Comparison of ENCODE assay signal across 12 cellular contexts in genomic region chr4:104728380-104729122, GRCh38.
DNase-seq lines count a peak whose midpoint lies in the region; ATAC-seq, FAIRE-seq and TF ChIP-seq lines count a peak whose summit lies in the region.
"Had no signal": no experiment of that assay in that cellular context is flagged by ENCODE, and none has a peak within 500 bp of the region (broad histone marks: within the 10 kb centered on the region; RNA-seq: fewer than 3 reads in every experiment).

No MANE protein-coding gene starts in this region.

- RAD21 ChIA-PET in HCT116 (lab: Charles Lee; ENCODE audit: low non-redundant PET in 1 of 2, low total read pairs in 2 of 2, uncharacterized antibody in 2 of 2, unreplicated experiment in 2 of 2) = interaction anchor here in 1 of 2 experiments (0.6 kb wide), 1 partner anchor 131 kb away, joined by 6 read pairs; no protein-coding TSS in a partner anchor

- H3K79me2 ChIP-seq in HCT116 (ENCODE audit: insufficient read depth, low read length) = no peaks in the 10 kb centered on the region

- peaks cover 2% of the 10 kb centered on the region for H3K27me3 Mint-ChIP-seq in endodermal cell (ENCODE audit: insufficient read depth)
- H3K27me3 Mint-ChIP-seq: stimulated activated naive CD8-positive, alpha-beta T cell treated with anti-CD3 and anti-CD28 coated beads, Interleukin-15, Interleukin-2, amounts not matched to agents 100 ng/mL and 50 ng/mL, for 24 hours had no signal

- H2AFZ ChIP-seq in HCT116 (ENCODE audit: low read depth, low read length, poor library complexity, severe bottlenecking) = peak overlapping the region; percentile 17

- POLR2A ChIA-PET in HCT116 (lab: Charles Lee) (no interaction called here), HEK293T (lab: Yijun Ruan, JAX) (no interaction called here)

- H3K4me1 Mint-ChIP-seq in endodermal cell = peaks cover 6% of the 10 kb centered on the region

- H3K4me1 ChIP-seq in HCT116 (ENCODE audit: control insufficient read depth in 1 of 2, insufficient read depth in 2 of 2, low read length in 2 of 2) (peaks cover 14 to 21% of the 10 kb centered on the region in 2 experiments; a peak in 3 of 4 replicates), endodermal cell (ENCODE audit: control insufficient read depth, insufficient read depth, low read length) (no peaks in the 10 kb centered on the region)
- H3K4me1 ChIP-seq: BE2C had no signal

- intact Hi-C loops in HCT116 (cut with micrococcal nuclease) (no loop called here), left ventricle myocardium superior (cut with micrococcal nuclease) (no loop called here)

- ATAC-seq in HCT116 (peak; percentile 97), SK-N-SH treated with all-trans-retinoic acid at 6 μM for 48 hours (peak; percentile 65; the same call in 2 of the 3 replicates), left ventricle myocardium superior (no peak), GM19467 (IDR thresholded peaks at IDR 0.05; ENCODE audit: unreplicated experiment) (no peak)

- no peak for TF ChIP-seq POLR2A in HCT116 (IDR thresholded peaks at IDR 0.05; ENCODE audit: borderline replicate concordance, extremely low read depth, insufficient read depth, insufficient read length)

- no TSS peak for BruUV-seq in HCT116 (replicated peaks; lab: Mats Ljungman, UMichigan)

- peak; percentile 32 for TF ChIP-seq RAD21 in HCT116 (IDR thresholded peaks at IDR 0.05; ENCODE audit: low read depth)

- H3K4me3 Mint-ChIP-seq in endodermal cell = no peak overlapping the region
- H3K4me3 Mint-ChIP-seq: activated T-cell treated with anti-CD3 and anti-CD28 coated beads, Interleukin-2, amount 50 U/mL, for 4 hours; stimulated activated naive CD8-positive, alpha-beta T cell treated with anti-CD3 and anti-CD28 coated beads, Interleukin-15, Interleukin-2, amounts not matched to agents 100 ng/mL and 50 ng/mL, for 24 hours had no signal

- H4K20me1 ChIP-seq in HCT116 (ENCODE audit: insufficient read depth) = no peaks in the 10 kb centered on the region

- H3K9me3 ChIP-seq in HCT116 (ENCODE audit: control insufficient read depth in 1 of 2, insufficient read depth in 1 of 2, low read depth in 1 of 2, low read length in 2 of 2) (no peaks in the 10 kb centered on the region), endodermal cell (ENCODE audit: control insufficient read depth, low read length) (no peaks in the 10 kb centered on the region)
- H3K9me3 ChIP-seq: BE2C had no signal

- no peaks in the 10 kb centered on the region for H3K9me3 Mint-ChIP-seq in endodermal cell
- H3K9me3 Mint-ChIP-seq: activated T-cell treated with anti-CD3 and anti-CD28 coated beads, Interleukin-2, amount 50 U/mL, for 4 hours; stimulated activated naive CD8-positive, alpha-beta T cell treated with anti-CD3 and anti-CD28 coated beads, Interleukin-15, Interleukin-2, amounts not matched to agents 100 ng/mL and 50 ng/mL, for 24 hours had no signal

- H3K9ac ChIP-seq in HCT116 (ENCODE audit: low read length) (no peak overlapping the region), endodermal cell (ENCODE audit: extremely low read depth, low read length, poor library complexity, severe bottlenecking) (no peak overlapping the region)

- H3K27me3 ChIP-seq in HCT116 (ENCODE audit: insufficient read depth, low read length) (no peaks in the 10 kb centered on the region), endodermal cell (ENCODE audit: control insufficient read depth, insufficient read depth, low read length, poor library complexity, severe bottlenecking) (no peaks in the 10 kb centered on the region)
- H3K27me3 ChIP-seq: BE2C had no signal

- TF ChIP-seq CTCF in HCT116 (IDR thresholded peaks at IDR 0.05 in 2 of 3, conservative IDR thresholded peaks at IDR 0.05 in 1 of 3; ENCODE audit: borderline replicate concordance in 1 of 3, insufficient read depth in 1 of 3, low read depth in 2 of 3, low read length in 2 of 3) (no peak), endodermal cell (conservative IDR thresholded peaks at IDR 0.05) (no peak)

- H3K27ac ChIP-seq in HCT116 (ENCODE audit: low read depth, low read length) (peak overlapping the region; percentile 47; the same call in 1 of the 2 replicates), endodermal cell (ENCODE audit: low read depth, low read length) (no peak overlapping the region)

- H3K4me3 ChIP-seq in HCT116 (replicated peaks in 1 of 2; ENCODE audit: low read depth in 1 of 2, low read length in 2 of 2) = 0 out of 4 replicates have a peak overlapping the region, but pooled peaks of 1 of the 2 experiments have one; percentile 2
- H3K4me3 ChIP-seq in endodermal cell (ENCODE audit: low read length) = no peak overlapping the region

- H3K9me2 ChIP-seq in HCT116 (ENCODE audit: insufficient read depth) = no peaks in the 10 kb centered on the region; the same call in 1 of the 2 replicates

- H3K36me3 ChIP-seq in HCT116 (ENCODE audit: control insufficient read depth in 1 of 2, insufficient read depth in 2 of 2, low read length in 2 of 2) = no peaks in the 10 kb centered on the region
- no peaks in the 10 kb centered on the region for H3K36me3 ChIP-seq in endodermal cell (ENCODE audit: control insufficient read depth, insufficient read depth, low read length)
- H3K36me3 ChIP-seq: BE2C had no signal

- DNase-seq in AG08396 (ENCODE audit: low spot score) (peak; percentile 35), HCT116 (ENCODE audit: low read depth, low spot score) (peak; percentile 83), HEK293T (ENCODE audit: extremely low spot score) (no peak), endodermal cell (no peak), left ventricle myocardium superior (no peak)
- DNase-seq: activated T-cell treated with anti-CD3 and anti-CD28 coated beads, Interleukin-2, amount 50 U/mL, for 4 hours; BE2C; effector CD4-positive, alpha-beta T cell had no signal

- no peak overlapping the region for H3K27ac Mint-ChIP-seq in endodermal cell
- H3K27ac Mint-ChIP-seq: stimulated activated naive CD8-positive, alpha-beta T cell treated with anti-CD3 and anti-CD28 coated beads, Interleukin-15, Interleukin-2, amounts not matched to agents 100 ng/mL and 50 ng/mL, for 24 hours had no signal

- peak; percentile 94 for FAIRE-seq in islet of Langerhans (lab: Jason Lieb, UNC)

- CTCF ChIA-PET in HCT116 (lab: Charles Lee) = no interaction called here
- CTCF ChIA-PET in HEK293T (lab: Yijun Ruan, JAX) = interaction anchor here (0.6 kb wide), 1 partner anchor 171 kb away, joined by 3 read pairs; no protein-coding TSS in a partner anchor

- H3K36me3 Mint-ChIP-seq in endodermal cell (ENCODE audit: low read depth) = no peaks in the 10 kb centered on the region

- peak overlapping the region; percentile 60 for H3K4me2 ChIP-seq in HCT116 (ENCODE audit: low read length)

- 88 to 100% methylated on average over 1 to 3 of the region's 3 CpGs for WGBS in endodermal cell (ENCODE audit: insufficient coverage in 1 of 2, insufficient read length in 1 of 2), 2 experiments

TF ChIP-seq in HCT116, 20 proteins besides CTCF, POLR2A, EP300 and RAD21 (continues in another document):
- TF ChIP-seq TCF7L2 (IDR thresholded peaks at IDR 0.05; ENCODE audit: borderline replicate concordance, extremely low read depth, insufficient read depth, insufficient read length) = peak; percentile 61
- TF ChIP-seq, protein P1, sequence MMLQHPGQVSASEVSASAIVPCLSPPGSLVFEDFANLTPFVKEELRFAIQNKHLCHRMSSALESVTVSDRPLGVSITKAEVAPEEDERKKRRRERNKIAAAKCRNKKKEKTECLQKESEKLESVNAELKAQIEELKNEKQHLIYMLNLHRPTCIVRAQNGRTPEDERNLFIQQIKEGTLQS (IDR thresholded peaks at IDR 0.05) = peak; percentile 61; the same call in 1 of the 2 replicates
- TF ChIP-seq POLR2AphosphoS5 (IDR thresholded peaks at IDR 0.05; ENCODE audit: low read depth, low read length) = peak; percentile 66; the same call in 1 of the 2 replicates
- peak; percentile 95 for TF ChIP-seq SP1 (IDR thresholded peaks at IDR 0.05; ENCODE audit: low read depth)

TF ChIP-seq in SK-N-SH treated with all-trans-retinoic acid at 6 μM for 48 hours, 23 proteins besides CTCF, POLR2A, EP300 and RAD21:
- no peak for TF ChIP-seq SNAI2 (CRISPR knock-in tag; IDR thresholded peaks at IDR 0.05)

TF ChIP-seq in HEK293T, 16 proteins besides CTCF, POLR2A, EP300 and RAD21:
- TF ChIP-seq FOXM1 (IDR thresholded peaks at IDR 0.05; ENCODE audit: borderline replicate concordance) (no peak), FOXA1 (IDR thresholded peaks at IDR 0.05) (no peak), SUZ12 (IDR thresholded peaks at IDR 0.05) (no peak), L3MBTL2 (conservative IDR thresholded peaks at IDR 0.05) (no peak), FOXK2 (IDR thresholded peaks at IDR 0.05) (no peak), ZNF384 (IDR thresholded peaks at IDR 0.05) (no peak), HDGF (IDR thresholded peaks at IDR 0.05; ENCODE audit: borderline replicate concordance) (no peak), NFRKB (IDR thresholded peaks at IDR 0.05) (no peak), ARNT (IDR thresholded peaks at IDR 0.05) (no peak), CTBP1 (IDR thresholded peaks at IDR 0.05; ENCODE audit: borderline replicate concordance) (no peak), ELF4 (IDR thresholded peaks at IDR 0.05) (no peak), BHLHE40 (IDR thresholded peaks at IDR 0.05; ENCODE audit: borderline replicate concordance) (no peak), PKNOX1 (IDR thresholded peaks at IDR 0.05) (no peak), LEF1 (IDR thresholded peaks at IDR 0.05; ENCODE audit: borderline replicate concordance) (no peak), SP1 (IDR thresholded peaks at IDR 0.05) (no peak), TARDBP (IDR thresholded peaks at IDR 0.05) (no peak)

Comparison
In these comparisons a context has a peak if more than half of its experiments do, and no peak if none do; other contexts are left out.
1. DNase-seq: peak in AG08396 (single experiment) and HCT116 (single experiment); none in HEK293T (single experiment), endodermal cell (single experiment) and left ventricle myocardium superior (single experiment).
2. ATAC-seq: peak in HCT116 (single experiment) and SK-N-SH treated with all-trans-retinoic acid at 6 μM for 48 hours (single experiment); none in left ventricle myocardium superior (single experiment) and GM19467 (single experiment).